ENCODE assay signal across 24 cellular contexts in the genomic region with DNA sequence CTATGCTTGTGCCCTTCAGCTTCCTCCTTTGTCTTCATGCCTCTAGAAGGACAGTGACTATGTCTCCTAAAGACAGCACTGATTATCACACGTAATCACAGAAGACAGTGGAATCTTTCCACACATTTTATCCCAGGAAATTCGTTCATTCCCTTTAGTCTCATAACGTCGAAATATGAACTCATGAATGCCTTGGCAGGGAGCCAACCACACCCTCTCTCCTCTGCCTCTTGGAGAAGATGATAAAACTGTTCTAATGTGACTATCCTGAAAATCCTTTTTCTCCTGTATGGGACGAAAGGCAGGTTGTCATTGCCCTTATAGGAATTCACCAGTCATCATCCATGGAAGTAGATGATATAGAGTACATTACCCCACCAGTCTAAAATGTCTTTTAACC.
A peak's percentile ranks its signal among the peaks of the same experiment; 100 is the strongest.
DNase-seq lines count a peak whose midpoint lies in the region; ATAC-seq and TF ChIP-seq lines count a peak whose summit lies in the region.
"Had no signal": no experiment of that assay in that cellular context is flagged by ENCODE, and none has a peak within 500 bp of the region (broad histone marks: within the 10 kb centered on the region; RNA-seq: fewer than 3 reads in every experiment).

No MANE protein-coding gene starts in this region.

- H3K36me3 Mint-ChIP-seq in H9 (ENCODE audit: insufficient read depth in 1 of 3, low read depth in 3 of 3), result no peaks in the 10 kb centered on the region
- H3K36me3 Mint-ChIP-seq: activated naive CD8-positive, alpha-beta T cell treated with anti-CD3 and anti-CD28 coated beads for 36 hours; IgD-negative memory B cell; stimulated activated memory B cell treated with anti-CD40 and anti-IgM and Interleukin-4, amounts not matched to agents 10 μg/mL and 1 μg/mL and 100 μg/mL, for 72 hours had no signal

- H3K18ac ChIP-seq in H9 (ENCODE audit: insufficient read length, low read depth, low read length), result no peak overlapping the region

- H3K9ac ChIP-seq in H9 (ENCODE audit: extremely low read depth, insufficient read length, low read length), result no peak overlapping the region
- H3K9ac ChIP-seq: BLaER1 had no signal

- H2AK5ac ChIP-seq in H9 (ENCODE audit: insufficient read length, low read length), result no peak overlapping the region

- H2BK20ac ChIP-seq in H9 (ENCODE audit: low read depth, low read length, poor library complexity, severe bottlenecking), result no peak overlapping the region

- no peak overlapping the region for H3T11ph ChIP-seq in H9 (ENCODE audit: low read length)

- H4K5ac ChIP-seq in H9 (ENCODE audit: insufficient read length, low read depth, low read length), result peak overlapping the region; percentile 17

- H4K20me1 ChIP-seq in H9 (ENCODE audit: control insufficient read depth, insufficient read depth, insufficient read length), result no peaks in the 10 kb centered on the region
- H4K20me1 ChIP-seq: BLaER1 had no signal

- H3K4me1 Mint-ChIP-seq in H9, result peaks cover 12 to 17% of the 10 kb centered on the region in 2 experiments
- H3K4me1 Mint-ChIP-seq: activated CD4-positive, alpha-beta T cell treated with anti-CD3 and anti-CD28 coated beads, Interleukin-2, amount 10 ng/mL, durations not matched to agents 24 days and 14 days; activated naive CD8-positive, alpha-beta T cell treated with anti-CD3 and anti-CD28 coated beads for 36 hours; IgD-negative memory B cell; stimulated activated memory B cell treated with anti-CD40 and anti-IgM and Interleukin-4, amounts not matched to agents 10 μg/mL and 1 μg/mL and 100 μg/mL, for 72 hours had no signal

- no peak overlapping the region for H3K14ac ChIP-seq in H9 (ENCODE audit: insufficient read depth, low read length)

- TF ChIP-seq CTCF in H9 (conservative IDR thresholded peaks at IDR 0.05), result no peak

- peak; percentile 35 for DNase-seq in NCI-H510A treated with DMSO at 0.1 percent for 48 hours (lab: John Stamatoyannopoulos, UW)
- no peak for DNase-seq in NCI-H510A (lab: John Stamatoyannopoulos, UW)
- DNase-seq in H9, result no peak
- DNase-seq in OCI-M1 (lab: John Stamatoyannopoulos, UW), result peak; percentile 15
- DNase-seq in head of caudate nucleus, result peak in 38 of 42 donors; percentile 3 to 69 (median 38)
- DNase-seq: ACHN; activated CD4-positive, alpha-beta T cell treated with anti-CD3 and anti-CD28 coated beads, Interleukin-2, amount 10 ng/mL, durations not matched to agents 24 days and 14 days; activated naive CD8-positive, alpha-beta T cell treated with anti-CD3 and anti-CD28 coated beads for 36 hours; effector CD4-positive, alpha-beta T cell; mammary epithelial cell; NCI-H1694 treated with DMSO at 0.1 percent for 48 hours; NCI-H526; stimulated activated CD4-positive, alpha-beta T cell treated with anti-CD3 and anti-CD28 coated beads, Interleukin-2, amount 100 ng/mL, for 24 hours; uterus had no signal

- H4K91ac ChIP-seq in H9 (ENCODE audit: insufficient read length, low read depth, low read length), result no peak overlapping the region

- H3K4me1 ChIP-seq in H9 (ENCODE audit: insufficient read depth, low read length), result no peaks in the 10 kb centered on the region; the same call in 1 of the 2 replicates
- H3K4me1 ChIP-seq: BLaER1, suprapubic skin, uterus had no signal

- H3K4ac ChIP-seq in H9 (ENCODE audit: low read depth, low read length), result no peak overlapping the region

- H3K27me3 Mint-ChIP-seq in H9 (ENCODE audit: low read depth), result no peaks in the 10 kb centered on the region
- H3K27me3 Mint-ChIP-seq: activated CD4-positive, alpha-beta T cell treated with anti-CD3 and anti-CD28 coated beads, Interleukin-2, amount 10 ng/mL, durations not matched to agents 24 days and 14 days; activated naive CD8-positive, alpha-beta T cell treated with anti-CD3 and anti-CD28 coated beads for 36 hours; IgD-negative memory B cell; stimulated activated memory B cell treated with anti-CD40 and anti-IgM and Interleukin-4, amounts not matched to agents 10 μg/mL and 1 μg/mL and 100 μg/mL, for 72 hours had no signal

- H3K9me3 ChIP-seq in H9 (ENCODE audit: control insufficient read depth, low read depth, low read length), result no peaks in the 10 kb centered on the region
- H3K9me3 ChIP-seq: BLaER1, suprapubic skin, uterus had no signal

- no peak overlapping the region for H2BK120ac ChIP-seq in H9 (ENCODE audit: low read depth, low read length, poor library complexity, severe bottlenecking)

- no peak overlapping the region for H3K56ac ChIP-seq in H9 (ENCODE audit: insufficient read length, low read depth, low read length)

- no peaks in the 10 kb centered on the region for H3K9me3 Mint-ChIP-seq in H9
- H3K9me3 Mint-ChIP-seq: activated CD4-positive, alpha-beta T cell treated with anti-CD3 and anti-CD28 coated beads, Interleukin-2, amount 10 ng/mL, durations not matched to agents 24 days and 14 days; activated naive CD8-positive, alpha-beta T cell treated with anti-CD3 and anti-CD28 coated beads for 36 hours; activated T-helper 2 cell treated with anti-CD3 and anti-CD28 coated beads, Interferon-gamma antibody, Interleukin-2, Interleukin-4, amounts not matched to agents 10 μg/mL and 5 μg/mL and 100 μg/mL, durations not matched to agents 14 hours and 24 hours and 36 hours; IgD-negative memory B cell; stimulated activated memory B cell treated with anti-CD40 and anti-IgM and Interleukin-4, amounts not matched to agents 10 μg/mL and 1 μg/mL and 100 μg/mL, for 72 hours had no signal

- H4K8ac ChIP-seq in H9 (replicated peaks; ENCODE audit: insufficient read length, low read depth, low read length), result no peak overlapping the region

- no peak overlapping the region for H2BK5ac ChIP-seq in H9 (ENCODE audit: insufficient read length, low read length)

- no peaks in the 10 kb centered on the region for H3K27me3 ChIP-seq in H9 (ENCODE audit: insufficient read depth, low read length)
- H3K27me3 ChIP-seq: BLaER1, suprapubic skin, uterus had no signal

- ATAC-seq in HG03460 (IDR thresholded peaks at IDR 0.05; ENCODE audit: unreplicated experiment) (no peak), HG02759 (IDR thresholded peaks at IDR 0.05; ENCODE audit: unreplicated experiment) (no peak), GM21723 (IDR thresholded peaks at IDR 0.05; ENCODE audit: unreplicated experiment) (no peak)
- ATAC-seq: stimulated activated memory B cell treated with anti-CD40 and anti-IgM and Interleukin-4, amounts not matched to agents 10 μg/mL and 1 μg/mL and 100 μg/mL, for 72 hours had no signal

- H3K27ac ChIP-seq in H9 (ENCODE audit: insufficient read length, low read depth, low read length), result no peak overlapping the region
- H3K27ac ChIP-seq: BLaER1, skin epidermis, suprapubic skin, uterus, VCaP had no signal

- no peak overlapping the region for H2BK12ac ChIP-seq in H9 (ENCODE audit: insufficient read length, low read depth, low read length)

- H3K23ac ChIP-seq in H9 (ENCODE audit: insufficient read length, low read depth, low read length), result no peak overlapping the region

- H3K27ac Mint-ChIP-seq in H9, result no peak overlapping the region
- H3K27ac Mint-ChIP-seq: activated CD4-positive, alpha-beta T cell treated with anti-CD3 and anti-CD28 coated beads, Interleukin-2, amount 10 ng/mL, durations not matched to agents 24 days and 14 days; activated naive CD8-positive, alpha-beta T cell treated with anti-CD3 and anti-CD28 coated beads for 36 hours; activated T-helper 2 cell treated with anti-CD3 and anti-CD28 coated beads, Interferon-gamma antibody, Interleukin-2, Interleukin-4, amounts not matched to agents 10 μg/mL and 5 μg/mL and 100 μg/mL, durations not matched to agents 14 hours and 24 hours and 36 hours; IgD-negative memory B cell; stimulated activated memory B cell treated with anti-CD40 and anti-IgM and Interleukin-4, amounts not matched to agents 10 μg/mL and 1 μg/mL and 100 μg/mL, for 72 hours had no signal

- H3K23me2 ChIP-seq in H9 (ENCODE audit: insufficient read length, low read depth, low read length, poor library complexity, severe bottlenecking), result no peaks in the 10 kb centered on the region

- intact Hi-C loops in head of caudate nucleus (cut with DNase I), result no loop called here

- no peaks in the 10 kb centered on the region for H3K79me1 ChIP-seq in H9 (ENCODE audit: insufficient read depth, low read depth, low read length, poor library complexity, severe bottlenecking)

- no CpG with 5 or more reads among the region's 5 CpGs for WGBS in H9 (ENCODE audit: extremely low coverage, insufficient read length, low lambda C conversion rate)

- no peak overlapping the region for H3K4me2 ChIP-seq in H9 (ENCODE audit: insufficient read depth, insufficient read length, low read length)
- H3K4me2 ChIP-seq: BLaER1 had no signal

- no peak overlapping the region for H3K4me3 Mint-ChIP-seq in H9
- H3K4me3 Mint-ChIP-seq: activated CD4-positive, alpha-beta T cell treated with anti-CD3 and anti-CD28 coated beads, Interleukin-2, amount 10 ng/mL, durations not matched to agents 24 days and 14 days; activated naive CD8-positive, alpha-beta T cell treated with anti-CD3 and anti-CD28 coated beads for 36 hours; stimulated activated memory B cell treated with anti-CD40 and anti-IgM and Interleukin-4, amounts not matched to agents 10 μg/mL and 1 μg/mL and 100 μg/mL, for 72 hours had no signal

- no peak overlapping the region for H2AFZ ChIP-seq in H9 (ENCODE audit: low read length)

- no peaks in the 10 kb centered on the region for H3K79me2 ChIP-seq in H9 (ENCODE audit: insufficient read depth, low read length)

- H2BK15ac ChIP-seq in H9 (ENCODE audit: low read depth, low read length), result no peak overlapping the region

Comparison
In these comparisons a context has a peak if more than half of its experiments do, and no peak if none do; other contexts are left out.
1. DNase-seq: peak in NCI-H510A treated with DMSO at 0.1 percent for 48 hours (single experiment), OCI-M1 (single experiment) and head of caudate nucleus (38 of 42); none in NCI-H510A (single experiment) and H9 (single experiment).